In the genomic region with DNA sequence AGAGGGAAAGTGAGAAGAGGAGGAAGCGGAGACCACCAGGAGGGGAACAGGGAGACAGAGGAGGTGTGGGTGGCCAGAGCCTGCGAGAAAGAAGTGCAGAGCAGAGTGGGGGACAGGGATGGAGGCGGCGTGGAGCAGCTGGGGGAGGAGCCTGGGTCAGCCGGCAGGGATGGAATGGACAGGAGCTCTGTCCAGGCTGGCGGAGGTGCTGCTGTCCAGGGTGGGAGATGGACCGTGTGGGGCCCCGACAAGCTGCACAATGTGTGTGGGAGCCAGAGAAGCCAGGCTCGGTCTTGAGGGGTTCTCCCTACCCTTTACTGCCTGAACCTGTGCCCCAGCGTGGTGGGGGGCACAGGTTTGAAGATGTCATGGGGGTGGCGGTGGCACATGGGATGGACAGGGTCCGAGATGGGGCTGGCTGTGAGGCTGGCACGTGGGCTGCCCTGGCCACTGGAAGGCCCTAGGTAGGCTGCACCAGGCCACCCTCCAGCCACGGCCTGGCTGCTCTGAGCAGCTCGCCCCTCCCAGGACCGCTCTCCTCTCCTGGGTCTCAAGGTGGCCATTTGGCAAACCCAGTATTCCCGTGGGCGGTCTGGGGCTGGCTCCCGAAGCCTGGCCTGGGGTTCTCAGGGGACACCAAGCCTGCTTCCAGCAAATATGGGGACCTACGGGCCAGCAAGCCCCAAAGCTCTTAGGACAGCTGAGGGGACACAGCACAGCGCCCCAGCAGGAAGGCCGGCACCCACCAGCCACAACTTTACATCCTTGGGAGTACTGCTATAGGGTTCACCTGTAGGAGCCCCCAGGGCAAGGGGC, we compare ENCODE assay signal across 20 cellular contexts. TPM values are rescaled to one million over a fixed set of nuclear protein-coding genes. Genes with fewer than 3 reads are reported as not detected.
DNase-seq lines count a peak whose midpoint lies in the region; ATAC-seq and TF ChIP-seq lines count a peak whose summit lies in the region.
"Had no signal": no experiment of that assay in that cellular context is flagged by ENCODE, and none has a peak within 500 bp of the region (broad histone marks: within the 10 kb centered on the region; RNA-seq: fewer than 3 reads in every experiment).

No MANE protein-coding gene starts in this region.

- no peak overlapping the region for H3K14ac ChIP-seq in trophoblast cell (ENCODE audit: low read length)

- peaks cover 8% of the 10 kb centered on the region for H3K27me3 Mint-ChIP-seq in glutamatergic neuron (ENCODE audit: unreplicated experiment)
- H3K27me3 Mint-ChIP-seq in natural killer cell treated with Interleukin-12 subunit alpha and Interleukin-12 subunit beta and Interleukin-15 and Interleukin-18, amount 100 ng/mL, for 72 hours, result no peaks in the 10 kb centered on the region
- H3K27me3 Mint-ChIP-seq: CD4-positive, CD25-positive, alpha-beta regulatory T cell had no signal

- no peak overlapping the region for H4K91ac ChIP-seq in trophoblast cell (ENCODE audit: low read depth, low read length)

- H4K20me1 ChIP-seq in DOHH2 (ENCODE audit: control insufficient read depth, insufficient read depth, low read depth, low read length), result no peaks in the 10 kb centered on the region

- no peak overlapping the region for H3K4ac ChIP-seq in trophoblast cell (ENCODE audit: low read depth, low read length)

- no peak for ATAC-seq in HG02642 (IDR thresholded peaks at IDR 0.05; ENCODE audit: poor library complexity, unreplicated experiment)
- ATAC-seq in HG03108 (IDR thresholded peaks at IDR 0.05; ENCODE audit: unreplicated experiment), result no peak
- ATAC-seq in natural killer cell treated with Interleukin-12 subunit alpha and Interleukin-12 subunit beta and Interleukin-15 and Interleukin-18, amount 100 ng/mL, for 72 hours, result no peak

- no peak overlapping the region for H4K8ac ChIP-seq in trophoblast cell (ENCODE audit: low read depth, low read length)

- H2AK5ac ChIP-seq in trophoblast cell (ENCODE audit: low read length), result no peak overlapping the region

- TF ChIP-seq CTCF in DOHH2 (IDR thresholded peaks at IDR 0.05; ENCODE audit: low read depth, low read length, poor library complexity, severe bottlenecking) (peak; percentile 38), HEK293 (tag by site-specific recombination; IDR thresholded peaks at IDR 0.05) (no peak), WERI-Rb-1 (IDR thresholded peaks at IDR 0.05; ENCODE audit: low read depth, low read length) (no peak), glutamatergic neuron (IDR thresholded peaks at IDR 0.05; ENCODE audit: partially characterized antibody, unreplicated experiment) (no peak)

- H3K27ac ChIP-seq in DOHH2 (ENCODE audit: low read depth, low read length) (no peak overlapping the region), HEK293 (ENCODE audit: extremely low read depth, low read depth, low read length) (no peak overlapping the region), WERI-Rb-1 (peak overlapping the region; percentile 18; the same call in 1 of the 2 replicates), trophoblast cell (ENCODE audit: low read depth, low read length) (no peak overlapping the region)

- no peak overlapping the region for H2AFZ ChIP-seq in trophoblast cell (ENCODE audit: insufficient read depth, low read length, poor library complexity)

- H3K4me3 ChIP-seq in DOHH2 (ENCODE audit: low read length) (no peak overlapping the region), HEK293 (ENCODE audit: low read depth, low read length) (no peak overlapping the region), WERI-Rb-1 (ENCODE audit: low read depth, low read length) (no peak overlapping the region), trophoblast cell (ENCODE audit: low read depth, low read length) (no peak overlapping the region)
- H3K4me3 ChIP-seq: HAP-1 had no signal

- H3K9me2 ChIP-seq in DOHH2 (replicated peaks; ENCODE audit: control insufficient read depth, low read length), result no peaks in the 10 kb centered on the region

- no peak overlapping the region for H3K4me2 ChIP-seq in DOHH2 (ENCODE audit: low read length)
- no peak overlapping the region for H3K4me2 ChIP-seq in trophoblast cell (ENCODE audit: low read length)

- no peak overlapping the region for H4K12ac ChIP-seq in trophoblast cell (ENCODE audit: low read depth, low read length)

- H3K9me3 Mint-ChIP-seq in glutamatergic neuron (ENCODE audit: unreplicated experiment), result no peaks in the 10 kb centered on the region
- H3K9me3 Mint-ChIP-seq in natural killer cell treated with Interleukin-12 subunit alpha and Interleukin-12 subunit beta and Interleukin-15 and Interleukin-18, amount 100 ng/mL, for 72 hours, result no peaks in the 10 kb centered on the region
- H3K9me3 Mint-ChIP-seq: CD4-positive, CD25-positive, alpha-beta regulatory T cell; CD8-positive, alpha-beta memory T cell had no signal

- H3K9me3 ChIP-seq in DOHH2 (ENCODE audit: control insufficient read depth, insufficient read depth, low read length), result no peaks in the 10 kb centered on the region
- no peaks in the 10 kb centered on the region for H3K9me3 ChIP-seq in HEK293 (ENCODE audit: control insufficient read depth, insufficient read depth, low read depth, low read length)
- H3K9me3 ChIP-seq in WERI-Rb-1 (ENCODE audit: severe bottlenecking), result no peaks in the 10 kb centered on the region
- no peaks in the 10 kb centered on the region for H3K9me3 ChIP-seq in trophoblast cell (ENCODE audit: insufficient read depth, low read depth, low read length)
- H3K9me3 ChIP-seq: BE2C, HAP-1 had no signal

- peaks cover 14% of the 10 kb centered on the region for H3K4me1 Mint-ChIP-seq in glutamatergic neuron (ENCODE audit: low read depth, unreplicated experiment)
- H3K4me1 Mint-ChIP-seq in natural killer cell treated with Interleukin-12 subunit alpha and Interleukin-12 subunit beta and Interleukin-15 and Interleukin-18, amount 100 ng/mL, for 72 hours (ENCODE audit: low read depth in 2 of 2), result no peaks in the 10 kb centered on the region
- H3K4me1 Mint-ChIP-seq: CD4-positive, CD25-positive, alpha-beta regulatory T cell; CD8-positive, alpha-beta memory T cell had no signal

- CTCF ChIA-PET in HEK293 (lab: Yijun Ruan, JAX), result no interaction called here

- POLR2A ChIA-PET in HEK293 (lab: Yijun Ruan, JAX), result no interaction called here

- H3K79me2 ChIP-seq in DOHH2 (ENCODE audit: control insufficient read depth, low read length) (no peaks in the 10 kb centered on the region), trophoblast cell (ENCODE audit: control insufficient read depth, insufficient read depth, low read length, poor library complexity) (no peaks in the 10 kb centered on the region)

- no peak overlapping the region for H3K18ac ChIP-seq in trophoblast cell (ENCODE audit: low read length)

- no peaks in the 10 kb centered on the region for H3F3A ChIP-seq in DOHH2 (ENCODE audit: control insufficient read depth, insufficient read depth)

- no peaks in the 10 kb centered on the region for H3K79me1 ChIP-seq in trophoblast cell (ENCODE audit: low read length)

- no peak overlapping the region for H3K4me3 Mint-ChIP-seq in glutamatergic neuron (ENCODE audit: unreplicated experiment)
- H3K4me3 Mint-ChIP-seq in natural killer cell treated with Interleukin-12 subunit alpha and Interleukin-12 subunit beta and Interleukin-15 and Interleukin-18, amount 100 ng/mL, for 72 hours, result no peak overlapping the region
- H3K4me3 Mint-ChIP-seq: CD4-positive, CD25-positive, alpha-beta regulatory T cell; CD8-positive, alpha-beta memory T cell had no signal

- H2BK120ac ChIP-seq in trophoblast cell (ENCODE audit: insufficient read depth, low read length, poor library complexity), result no peak overlapping the region

- no peaks in the 10 kb centered on the region for H3K36me3 Mint-ChIP-seq in glutamatergic neuron (ENCODE audit: unreplicated experiment)
- no peaks in the 10 kb centered on the region for H3K36me3 Mint-ChIP-seq in natural killer cell treated with Interleukin-12 subunit alpha and Interleukin-12 subunit beta and Interleukin-15 and Interleukin-18, amount 100 ng/mL, for 72 hours
- H3K36me3 Mint-ChIP-seq: CD4-positive, CD25-positive, alpha-beta regulatory T cell; CD8-positive, alpha-beta memory T cell had no signal

- H3K27me3 ChIP-seq in DOHH2 (ENCODE audit: control insufficient read depth, low read length) (peaks cover 3% of the 10 kb centered on the region; the same call in 1 of the 2 replicates), WERI-Rb-1 (ENCODE audit: insufficient read depth, low read depth, severe bottlenecking) (no peaks in the 10 kb centered on the region), trophoblast cell (ENCODE audit: insufficient read depth, low read length) (no peaks in the 10 kb centered on the region)
- H3K27me3 ChIP-seq: BE2C had no signal

- WGBS in trophoblast cell (ENCODE audit: extremely low coverage, insufficient coverage, insufficient read length), result no CpG with 5 or more reads among the region's 22 CpGs

- H3K4me1 ChIP-seq in DOHH2 (ENCODE audit: control insufficient read depth, low read length) (no peaks in the 10 kb centered on the region), HEK293 (ENCODE audit: control insufficient read depth, insufficient read depth, low read length) (no peaks in the 10 kb centered on the region), trophoblast cell (ENCODE audit: control insufficient read depth in 1 of 2, insufficient read depth in 2 of 2, low read length in 2 of 2) (no peaks in the 10 kb centered on the region)
- H3K4me1 ChIP-seq: HAP-1 had no signal

- no peak overlapping the region for H3K23ac ChIP-seq in trophoblast cell (ENCODE audit: low read length)

- peak overlapping the region; percentile 52 for H3K27ac Mint-ChIP-seq in glutamatergic neuron (ENCODE audit: unreplicated experiment)
- no peak overlapping the region for H3K27ac Mint-ChIP-seq in natural killer cell treated with Interleukin-12 subunit alpha and Interleukin-12 subunit beta and Interleukin-15 and Interleukin-18, amount 100 ng/mL, for 72 hours
- H3K27ac Mint-ChIP-seq: CD4-positive, CD25-positive, alpha-beta regulatory T cell; CD8-positive, alpha-beta memory T cell had no signal

- no peak overlapping the region for H3K9ac ChIP-seq in trophoblast cell (ENCODE audit: low read length)

- DNase-seq in WERI-Rb-1 (no peak), glutamatergic neuron (no peak), trophoblast cell (no peak)
- DNase-seq in natural killer cell treated with Interleukin-12 subunit alpha and Interleukin-12 subunit beta and Interleukin-15 and Interleukin-18, amount 100 ng/mL, for 72 hours (ENCODE audit: low spot score), result no peak
- DNase-seq: ACHN; BE2C; C1 segment of cervical spinal cord; CD4-positive, CD25-positive, alpha-beta regulatory T cell; CD8-positive, alpha-beta memory T cell; COR-L47; DMS 273 treated with DMSO at 0.1 percent for 48 hours; DMS53; DND-41; KG1 had no signal

- H3K36me3 ChIP-seq in DOHH2 (ENCODE audit: control insufficient read depth, low read length), result no peaks in the 10 kb centered on the region
- H3K36me3 ChIP-seq in HEK293 (ENCODE audit: control insufficient read depth in 2 of 2, insufficient read depth in 1 of 2, low read length in 2 of 2), result no peaks in the 10 kb centered on the region
- H3K36me3 ChIP-seq in WERI-Rb-1, result no peaks in the 10 kb centered on the region; the same call in 1 of the 2 replicates
- H3K36me3 ChIP-seq in trophoblast cell (ENCODE audit: control insufficient read depth in 1 of 2, insufficient read depth in 2 of 2, low read length in 2 of 2), result no peaks in the 10 kb centered on the region
- H3K36me3 ChIP-seq: BE2C, HAP-1 had no signal

- H2BK12ac ChIP-seq in trophoblast cell (ENCODE audit: low read length), result no peak overlapping the region

- H2BK5ac ChIP-seq in trophoblast cell (ENCODE audit: low read depth, low read length, poor library complexity), result no peak overlapping the region

RNA-seq across cellular contexts. Expression of a gene that starts 32.3 kb away (rescaled TPM):
- 178 TPM for total RNA-seq in glutamatergic neuron (ENCODE audit: unreplicated experiment)
- polyA plus RNA-seq in trophoblast cell (2013), result 122 and 127 TPM in 2 replicates
- 10 to 100 TPM; 93.1 to 99.3 TPM for total RNA-seq in natural killer cell treated with Interleukin-12 subunit alpha and Interleukin-12 subunit beta and Interleukin-15 and Interleukin-18, amount 100 ng/mL, for 72 hours

RNA-seq across cellular contexts. Expression of a gene that starts 43.9 kb away (rescaled TPM):
- 43.9 TPM for total RNA-seq in glutamatergic neuron (ENCODE audit: unreplicated experiment)
- polyA plus RNA-seq in trophoblast cell (2013), result 0.34 and 0.35 TPM in 2 replicates
- total RNA-seq in natural killer cell treated with Interleukin-12 subunit alpha and Interleukin-12 subunit beta and Interleukin-15 and Interleukin-18, amount 100 ng/mL, for 72 hours, result under 1 TPM in 1 of 2 donors, not detected in 1; 0.24 TPM
- total RNA-seq: CD4-positive, CD25-positive, alpha-beta regulatory T cell; H4 had no signal

Comparison
In these comparisons a context has a peak if more than half of its experiments do, and no peak if none do; other contexts are left out.
1. RNA of a gene that starts 43.9 kb away (total RNA-seq): 43.9 TPM in glutamatergic neuron (single experiment); 0.24 TPM in natural killer cell treated with Interleukin-12 subunit alpha and Interleukin-12 subunit beta and Interleukin-15 and Interleukin-18, amount 100 ng/mL, for 72 hours; every median in the first group is over 10 times any median in the second.